1 cellular context compared by ENCODE assay signal in the genomic region with DNA sequence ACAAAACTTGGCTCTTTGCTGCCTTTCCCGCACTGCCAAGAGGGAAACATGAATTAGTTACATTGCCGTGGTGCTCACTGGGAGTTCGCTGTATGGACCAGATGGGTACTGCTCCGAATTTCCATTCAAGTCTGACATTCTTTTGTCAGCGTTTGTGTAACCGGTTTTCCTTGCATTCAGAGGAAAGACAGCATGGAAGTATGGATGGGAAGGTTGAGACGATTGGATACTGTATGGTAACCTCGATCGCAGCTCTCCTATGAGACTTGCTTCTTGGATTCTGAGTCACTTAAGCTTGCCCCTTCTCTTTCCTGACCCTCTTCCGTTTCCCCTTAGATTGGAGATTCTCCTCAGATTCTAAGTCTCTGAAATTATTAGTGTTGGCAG.
TF ChIP-seq lines count a peak whose summit lies in the region.

No MANE protein-coding gene starts in this region.

TF ChIP-seq in WTC11, 78 proteins besides CTCF, POLR2A, EP300 and RAD21 (continued from another document):
- no peak for TF ChIP-seq AR (CRISPR knock-in tag; IDR thresholded peaks at IDR 0.05)
- no peak for TF ChIP-seq FOXP4 (CRISPR knock-in tag; IDR thresholded peaks at IDR 0.05)
- no peak for TF ChIP-seq ZNF423 (CRISPR knock-in tag; IDR thresholded peaks at IDR 0.05)
- no peak for TF ChIP-seq FOXK1 (CRISPR knock-in tag; IDR thresholded peaks at IDR 0.05)
- TF ChIP-seq FOXJ3 (CRISPR knock-in tag; IDR thresholded peaks at IDR 0.05; ENCODE audit: borderline replicate concordance): no peak
- no peak for TF ChIP-seq MLX (CRISPR knock-in tag; IDR thresholded peaks at IDR 0.05)
- no peak for TF ChIP-seq CBFB (CRISPR knock-in tag; IDR thresholded peaks at IDR 0.05; ENCODE audit: low read depth)
- TF ChIP-seq ZNF317 (CRISPR knock-in tag; IDR thresholded peaks at IDR 0.05; ENCODE audit: borderline replicate concordance, low read depth): no peak
- no peak for TF ChIP-seq JUN (CRISPR knock-in tag; IDR thresholded peaks at IDR 0.05)
TF ChIP-seq in WTC11: peak in this region for 0.
